In the genomic region with DNA sequence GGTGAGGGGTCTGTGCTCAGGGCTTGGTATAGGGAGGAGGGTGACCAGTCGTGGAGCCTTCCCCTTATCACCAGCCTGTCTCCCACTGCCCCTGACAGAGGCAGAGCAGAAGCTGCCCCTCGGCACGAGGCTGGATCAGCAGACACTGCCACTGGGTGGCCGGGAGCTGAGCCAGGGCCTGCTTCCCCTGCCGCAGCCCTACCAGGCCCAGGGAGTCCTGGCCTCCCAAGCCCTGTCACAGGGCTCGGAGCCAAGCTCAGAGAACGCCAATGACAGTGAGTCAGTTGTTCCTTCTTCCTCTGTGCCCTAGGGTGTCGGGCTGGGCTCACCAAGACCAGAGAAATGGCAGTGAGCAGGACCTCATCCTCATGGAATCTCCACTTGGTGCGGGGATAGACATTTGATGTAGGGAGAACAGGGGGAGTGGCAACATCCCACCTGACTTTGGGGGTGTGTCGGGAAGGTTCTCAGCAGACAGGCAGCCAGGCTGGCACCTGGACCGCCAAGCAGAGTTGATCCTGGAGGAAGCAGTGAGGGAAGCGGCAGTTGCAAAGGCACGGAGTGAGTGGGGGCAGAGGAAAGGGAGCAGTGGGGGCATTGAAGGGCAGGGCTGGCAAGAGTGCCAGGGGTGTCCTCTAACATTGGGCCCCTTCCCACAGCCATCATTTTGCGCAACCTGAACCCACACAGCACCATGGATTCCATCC, we compare ENCODE assay signal across 14 cellular contexts. TPM values are rescaled to one million over a fixed set of nuclear protein-coding genes. Genes with fewer than 3 reads are reported as not detected.
DNase-seq lines count a peak whose midpoint lies in the region; ATAC-seq and TF ChIP-seq lines count a peak whose summit lies in the region.
"Had no signal": no experiment of that assay in that cellular context is flagged by ENCODE, and none has a peak within 500 bp of the region (broad histone marks: within the 10 kb centered on the region; RNA-seq: fewer than 3 reads in every experiment).

No MANE protein-coding gene starts in this region.

- TF ChIP-seq CTCF in right atrium auricular region (IDR thresholded peaks at IDR 0.05) = no peak
- TF ChIP-seq CTCF in gastrocnemius medialis (IDR thresholded peaks at IDR 0.05 in 4 of 5, conservative IDR thresholded peaks at IDR 0.05 in 1 of 5) = no peak
- no peak for TF ChIP-seq CTCF in stomach (IDR thresholded peaks at IDR 0.05)

- H3K27me3 ChIP-seq in GM23248 (replicated peaks; ENCODE audit: insufficient read depth) (no peaks in the 10 kb centered on the region), right atrium auricular region (no peaks in the 10 kb centered on the region), gastrocnemius medialis (no peaks in the 10 kb centered on the region), stomach (peaks cover 0 to 21% (median 0%) of the 10 kb centered on the region in 3 donors)

- in situ Hi-C loops in GM23248 (cut with MboI) (no loop called here), gastrocnemius medialis (cut with MboI; ENCODE audit: low sequenced_read_pairs in 4 of 4) (loop anchor here in 1 of 4 donors (25.0 kb wide), 1 partner anchor 183 kb away; the partner anchor contains the start of gene ZNF157), KBM-7 (cut with MboI; ENCODE audit: low pct_unique_long_range_greater_than_20kb, low sequenced_read_pairs) (no loop called here)

- WGBS in GM23248 (ENCODE audit: low coverage in 1 of 2, low lambda C conversion rate in 2 of 2, missing lambda C conversion rate in 2 of 2), 2 experiments = 49 to 50% methylated on average over 12 to 13 of the region's 14 CpGs
- 73 to 95% (median 79%) methylated on average over 5 to 14 of the region's 14 CpGs for WGBS in stomach, 5 donors

- DNase-seq in GM23248 = peak; percentile 78
- peak; percentile 38 for DNase-seq in cerebellum (ENCODE audit: low spot score)
- peak; percentile 72 for DNase-seq in right atrium auricular region (ENCODE audit: low spot score)
- peak; percentile 33 to 75 for DNase-seq in gastrocnemius medialis
- DNase-seq in SW 1271 (lab: John Stamatoyannopoulos, UW) = no peak
- DNase-seq in KBM-7 = no peak
- DNase-seq in stomach = no peak
- DNase-seq: activated CD4-positive, alpha-beta T cell treated with anti-CD3 and anti-CD28 coated beads, Interleukin-2, amount 10 ng/mL, durations not matched to agents 24 days and 14 days; activated naive CD4-positive, alpha-beta T cell treated with anti-CD3 and anti-CD28 coated beads for 36 hours; CD8-positive, alpha-beta T cell; NCI-H446 treated with DMSO at 0.1 percent for 48 hours; stimulated activated CD8-positive, alpha-beta memory T cell treated with anti-CD3 and anti-CD28 coated beads, Interleukin-4, amount 100 ng/mL, for 48 hours had no signal

- H2AFZ ChIP-seq in GM23248 = no peak overlapping the region

- H3K4me3 ChIP-seq in GM23248 (no peak overlapping the region), right atrium auricular region (no peak overlapping the region), gastrocnemius medialis (no peak overlapping the region), stomach (no peak overlapping the region)
- H3K4me3 ChIP-seq: smooth muscle cell had no signal

- H3K27ac ChIP-seq in GM23248 (peak overlapping the region; percentile 53), right atrium auricular region (peak overlapping the region; percentile 52 to 78), gastrocnemius medialis (peak overlapping the region; percentile 49 to 77 (median 70)), stomach (peak overlapping the region in 1 of 5 donors; percentile 17)

- H3K36me3 ChIP-seq in GM23248 (ENCODE audit: low read depth) = no peaks in the 10 kb centered on the region
- peaks cover 60% of the 10 kb centered on the region for H3K36me3 ChIP-seq in right atrium auricular region
- peaks cover 0 to 44% of the 10 kb centered on the region in 2 donors for H3K36me3 ChIP-seq in gastrocnemius medialis
- peaks cover 49 to 100% (median 99%) of the 10 kb centered on the region in 4 donors for H3K36me3 ChIP-seq in stomach

- no peaks in the 10 kb centered on the region for H4K20me1 ChIP-seq in GM23248 (ENCODE audit: insufficient read depth)

- H3K4me1 ChIP-seq in GM23248 (ENCODE audit: insufficient read depth) = no peaks in the 10 kb centered on the region; the same call in 1 of the 2 replicates
- H3K4me1 ChIP-seq in right atrium auricular region = peaks cover 0 to 10% of the 10 kb centered on the region in 2 donors
- H3K4me1 ChIP-seq in gastrocnemius medialis = no peaks in the 10 kb centered on the region
- no peaks in the 10 kb centered on the region for H3K4me1 ChIP-seq in stomach

- peak overlapping the region; percentile 46 for H3K9ac ChIP-seq in GM23248

- no peaks in the 10 kb centered on the region for H3F3A ChIP-seq in GM23248 (ENCODE audit: insufficient read depth)

- TF ChIP-seq POLR2A in gastrocnemius medialis (IDR thresholded peaks at IDR 0.05) = no peak
- TF ChIP-seq POLR2A in stomach (IDR thresholded peaks at IDR 0.05) = no peak

- TF ChIP-seq EP300 in stomach (IDR thresholded peaks at IDR 0.05) = no peak

- no peaks in the 10 kb centered on the region for H3K79me2 ChIP-seq in GM23248 (ENCODE audit: insufficient read depth)

- intact Hi-C loops in gastrocnemius medialis (cut with DNase I; ENCODE audit: low total_unique reads) = no loop called here
- intact Hi-C loops in stomach (cut with DNase I; ENCODE audit: low total_unique reads) = no loop called here

- no peak overlapping the region for H3K4me2 ChIP-seq in GM23248 (ENCODE audit: unreplicated experiment)
- H3K4me2 ChIP-seq: smooth muscle cell had no signal

- ATAC-seq in gastrocnemius medialis = peak; percentile 82 to 86
- no peak for ATAC-seq in GM18519 (IDR thresholded peaks at IDR 0.05; ENCODE audit: low FRiP score, unreplicated experiment)
- ATAC-seq: CD8-positive, alpha-beta T cell had no signal

- no peaks in the 10 kb centered on the region for H3K9me3 ChIP-seq in GM23248 (ENCODE audit: low read depth)
- H3K9me3 ChIP-seq in right atrium auricular region = no peaks in the 10 kb centered on the region
- no peaks in the 10 kb centered on the region for H3K9me3 ChIP-seq in gastrocnemius medialis
- H3K9me3 ChIP-seq in stomach = no peaks in the 10 kb centered on the region

- H3K9me2 ChIP-seq in GM23248 (ENCODE audit: insufficient read depth) = no peaks in the 10 kb centered on the region

RNA-seq across cellular contexts. Expression of gene UBA1, which starts 14.3 kb away (rescaled TPM):
- 264 and 266 TPM in 2 replicates for total RNA-seq in GM23248 (2014; rRNA removed; shearing (Covaris generic))
- polyA plus RNA-seq in GM23248 (2016; fragmentation: Nextera tagmentation; extraction: Ambion mirVana) = 141 and 146 TPM in 2 replicates
- total RNA-seq in cerebellum = 112 TPM
- total RNA-seq in right atrium auricular region = 100 to 1,000 TPM; 102 to 136 TPM
- 100 to 1,000 TPM; 113 to 181 (median 162) TPM for total RNA-seq in gastrocnemius medialis
- total RNA-seq in stomach = 100 to 1,000 TPM in 3 of 5 donors, 10 to 100 TPM in 2; 66.8 to 278 (median 115) TPM
- 10 to 100 TPM; 59.3 to 81.4 (median 63.4) TPM for polyA plus RNA-seq in stomach

RNA-seq across cellular contexts. Expression of gene RBM10, which starts 34.4 kb away (rescaled TPM):
- total RNA-seq in GM23248 (2014; rRNA removed; shearing (Covaris generic)) = 40.1 and 40.5 TPM in 2 replicates
- 28.4 and 30.6 TPM in 2 replicates for polyA plus RNA-seq in GM23248 (2016; fragmentation: Nextera tagmentation; extraction: Ambion mirVana)
- total RNA-seq in cerebellum = 31.8 TPM
- total RNA-seq in right atrium auricular region = 10 to 100 TPM; 22.1 to 32.1 TPM
- total RNA-seq in gastrocnemius medialis = 10 to 100 TPM; 18.7 to 49.3 (median 23.5) TPM
- 10 to 100 TPM in 4 of 5 donors, 1 to 10 TPM in 1; 1.8 to 51.3 (median 26.8) TPM for total RNA-seq in stomach
- polyA plus RNA-seq in stomach = 10 to 100 TPM; 21.2 to 28.4 (median 22.9) TPM

RNA-seq across cellular contexts. Expression of gene NDUFB11, which starts 34.9 kb away (rescaled TPM):
- 41.7 and 45.7 TPM in 2 replicates for total RNA-seq in GM23248 (2014; rRNA removed; shearing (Covaris generic))
- polyA plus RNA-seq in GM23248 (2016; fragmentation: Nextera tagmentation; extraction: Ambion mirVana) = 123 and 125 TPM in 2 replicates
- 37.2 TPM for total RNA-seq in cerebellum
- total RNA-seq in right atrium auricular region = 100 to 1,000 TPM; 113 to 120 TPM
- total RNA-seq in gastrocnemius medialis = 100 to 1,000 TPM; 105 to 172 (median 168) TPM
- 100 to 1,000 TPM in 3 of 5 donors, 10 to 100 TPM in 2; 45.3 to 408 (median 196) TPM for total RNA-seq in stomach
- 10 to 100 TPM; 86.0 to 97.7 (median 90.8) TPM for polyA plus RNA-seq in stomach

RNA-seq across cellular contexts. Expression of gene CDK16, which starts 39.1 kb away (rescaled TPM):
- total RNA-seq in GM23248 (2014; rRNA removed; shearing (Covaris generic)) = 89.5 and 97.8 TPM in 2 replicates
- polyA plus RNA-seq in GM23248 (2016; fragmentation: Nextera tagmentation; extraction: Ambion mirVana) (103 and 105 TPM in 2 replicates), stomach (10 to 100 TPM; 31.2 to 50.9 (median 38.6) TPM)
- total RNA-seq in cerebellum (57.0 TPM), right atrium auricular region (100 to 1,000 TPM; 128 to 140 TPM), gastrocnemius medialis (100 to 1,000 TPM; 124 to 208 (median 178) TPM), stomach (100 to 1,000 TPM in 1 of 5 donors, 10 to 100 TPM in 4; 35.6 to 156 (median 57.8) TPM)

RNA-seq across cellular contexts. Expression of gene USP11, which starts 53.4 kb away (rescaled TPM):
- total RNA-seq in GM23248 (2014; rRNA removed; shearing (Covaris generic)) = 30.2 and 36.6 TPM in 2 replicates
- polyA plus RNA-seq in GM23248 (2016; fragmentation: Nextera tagmentation; extraction: Ambion mirVana) (61.4 and 61.5 TPM in 2 replicates), stomach (10 to 100 TPM; 13.9 to 20.6 (median 14.4) TPM)
- total RNA-seq in cerebellum (81.1 TPM), right atrium auricular region (10 to 100 TPM; 35.2 to 63.6 TPM), gastrocnemius medialis (10 to 100 TPM; 17.0 to 35.3 (median 25.0) TPM), stomach (10 to 100 TPM in 4 of 5 donors, 1 to 10 TPM in 1; 6.4 to 52.3 (median 23.8) TPM)

Comparison
In these comparisons a context has a peak if more than half of its experiments do, and no peak if none do; other contexts are left out.
1. DNase-seq: peak in GM23248 (single experiment), cerebellum (single experiment), right atrium auricular region (single experiment) and gastrocnemius medialis (2 of 2); none in SW 1271 (0 of 2), KBM-7 (single experiment) and stomach (single experiment).